In genomic region chr15:22888120-22888859, GRCh38 we compare ENCODE assay signal across 10 cellular contexts. TPM values are rescaled to one million over a fixed set of nuclear protein-coding genes. Genes with fewer than 3 reads are reported as not detected.
DNase-seq lines count a peak whose midpoint lies in the region; ATAC-seq and TF ChIP-seq lines count a peak whose summit lies in the region.
"Had no signal": no experiment of that assay in that cellular context is flagged by ENCODE, and none has a peak within 500 bp of the region (broad histone marks: within the 10 kb centered on the region; RNA-seq: fewer than 3 reads in every experiment).

No MANE protein-coding gene starts in this region.

- H3K27ac ChIP-seq in heart right ventricle (peak overlapping the region in 1 of 10 donors; percentile 0), upper lobe of right lung (no peak overlapping the region), prostate gland (no peak overlapping the region)

- DNase-seq in heart right ventricle (no peak), Right ventricle myocardium inferior (ENCODE audit: missing footprints) (no peak), astrocyte of the hippocampus (ENCODE audit: low read depth, low spot score) (peak; percentile 80), iris pigment epithelial cell (ENCODE audit: low read depth) (peak; percentile 99), upper lobe of right lung (peak; percentile 22), prostate gland (ENCODE audit: low spot score) (no peak), NCI-H748 (lab: John Stamatoyannopoulos, UW; ENCODE audit: unreplicated experiment) (no peak), NCI-H146 treated with DMSO at 0.1 percent for 48 hours (lab: John Stamatoyannopoulos, UW; ENCODE audit: unreplicated experiment) (no peak)
- DNase-seq: activated CD4-positive, alpha-beta T cell treated with anti-CD3 and anti-CD28 coated beads, Interleukin-2, amount 50 U/mL, for 4 hours; upper lobe of left lung had no signal

- 86 to 89% methylated on average over 9 of the region's 9 CpGs for WGBS in heart right ventricle, 2 donors
- WGBS in prostate gland: 94% methylated on average over 9 of the region's 9 CpGs

- intact Hi-C loops in heart right ventricle (cut with DNase I) (loop anchor here in 1 of 10 donors (10.0 kb wide), 1 partner anchor 57 kb away; no protein-coding TSS in a partner anchor), Right ventricle myocardium inferior (cut with DNase I) (no loop called here), upper lobe of right lung (cut with DNase I) (no loop called here), prostate gland (cut with DNase I) (no loop called here)

- H3K9me3 ChIP-seq in heart right ventricle: no peaks in the 10 kb centered on the region
- H3K9me3 ChIP-seq in upper lobe of right lung: no peaks in the 10 kb centered on the region
- no peaks in the 10 kb centered on the region for H3K9me3 ChIP-seq in prostate gland
- H3K9me3 ChIP-seq: upper lobe of left lung had no signal

- H3K36me3 ChIP-seq in heart right ventricle: peaks cover 0 to 93% (median 19%) of the 10 kb centered on the region in 9 donors
- H3K36me3 ChIP-seq in upper lobe of right lung: peaks cover 38% of the 10 kb centered on the region
- no peaks in the 10 kb centered on the region for H3K36me3 ChIP-seq in prostate gland

- ATAC-seq in heart right ventricle: peak in 7 of 8 donors; percentile 59 to 76 (median 63)
- no peak for ATAC-seq in Right ventricle myocardium inferior
- ATAC-seq in upper lobe of right lung: peak; percentile 28

- no peak for TF ChIP-seq CTCF in heart right ventricle (IDR thresholded peaks at IDR 0.05)
- no peak for TF ChIP-seq CTCF in upper lobe of right lung (IDR thresholded peaks at IDR 0.05)
- no peak for TF ChIP-seq CTCF in prostate gland (IDR thresholded peaks at IDR 0.05)

- no peaks in the 10 kb centered on the region for H3K27me3 ChIP-seq in heart right ventricle
- H3K27me3 ChIP-seq in upper lobe of right lung: no peaks in the 10 kb centered on the region
- no peaks in the 10 kb centered on the region for H3K27me3 ChIP-seq in prostate gland (replicated peaks; ENCODE audit: insufficient read depth)
- H3K27me3 ChIP-seq: upper lobe of left lung had no signal

- H3K4me1 ChIP-seq in heart right ventricle: peaks cover 0 to 11% (median 0%) of the 10 kb centered on the region in 9 donors
- H3K4me1 ChIP-seq in upper lobe of right lung: no peaks in the 10 kb centered on the region
- no peaks in the 10 kb centered on the region for H3K4me1 ChIP-seq in prostate gland (replicated peaks)
- H3K4me1 ChIP-seq: upper lobe of left lung had no signal

- no peak overlapping the region for H3K4me3 ChIP-seq in heart right ventricle
- H3K4me3 ChIP-seq in upper lobe of right lung: no peak overlapping the region
- no peak overlapping the region for H3K4me3 ChIP-seq in prostate gland
- H3K4me3 ChIP-seq: upper lobe of left lung had no signal

- TF ChIP-seq POLR2A in prostate gland (IDR thresholded peaks at IDR 0.05): no peak

RNA-seq across cellular contexts. Expression of gene NIPA2, which starts 49.8 kb away (rescaled TPM):
- total RNA-seq in heart right ventricle: 10 to 100 TPM; 16.3 to 30.3 (median 19.3) TPM
- 10 to 100 TPM in 1 of 2 donors, 1 to 10 TPM in 1; 4.7 to 24.6 TPM for polyA plus RNA-seq in heart right ventricle
- total RNA-seq in Right ventricle myocardium inferior: 22.6 TPM
- total RNA-seq in upper lobe of right lung: 46.2 TPM
- 10 to 100 TPM; 34.9 to 43.6 TPM for total RNA-seq in prostate gland

Comparison
In these comparisons a context has a peak if more than half of its experiments do, and no peak if none do; other contexts are left out.
1. DNase-seq: peak in astrocyte of the hippocampus (single experiment), iris pigment epithelial cell (single experiment) and upper lobe of right lung (single experiment); none in heart right ventricle (0 of 2), Right ventricle myocardium inferior (single experiment), prostate gland (single experiment), NCI-H748 (single experiment) and NCI-H146 treated with DMSO at 0.1 percent for 48 hours (single experiment).